21 cellular contexts compared by ENCODE assay signal in the genomic region with DNA sequence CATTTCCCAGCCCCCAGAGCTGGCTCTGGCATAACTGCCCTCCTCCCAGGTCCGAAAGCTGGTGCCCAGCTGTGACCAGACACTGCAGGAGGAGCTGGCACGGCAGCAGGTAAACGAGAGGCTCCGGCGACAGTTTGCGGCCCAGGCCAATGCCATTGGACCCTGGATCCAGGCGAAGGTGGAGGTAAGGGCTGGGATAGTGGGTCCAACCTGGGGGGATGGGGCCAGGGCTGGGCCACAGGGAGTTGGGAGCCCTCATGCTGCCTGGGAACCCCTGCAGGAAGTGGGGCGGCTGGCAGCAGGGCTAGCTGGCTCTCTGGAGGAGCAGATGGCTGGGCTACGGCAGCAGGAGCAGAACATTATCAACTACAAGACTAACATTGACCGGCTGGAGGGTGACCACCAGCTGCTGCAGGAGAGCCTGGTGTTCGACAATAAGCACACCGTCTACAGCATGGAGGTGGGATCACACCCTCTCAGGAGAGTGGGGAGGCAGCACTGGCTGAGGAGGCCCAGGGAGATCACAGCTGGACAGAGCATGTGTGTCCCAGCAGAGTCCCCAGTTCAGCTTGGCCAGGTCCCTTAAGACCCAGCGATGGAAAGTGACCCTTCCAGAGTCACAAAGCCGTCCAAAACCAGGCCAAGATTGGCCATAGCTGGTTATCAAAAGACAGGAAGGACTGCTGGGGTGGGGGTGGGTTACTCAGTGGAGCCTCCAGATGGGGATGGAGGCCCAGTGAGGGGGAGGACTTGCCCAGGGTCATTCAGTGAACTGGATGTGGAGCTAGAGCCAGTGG.
DNase-seq lines count a peak whose midpoint lies in the region; ATAC-seq lines count a peak whose summit lies in the region.
"Had no signal": no experiment of that assay in that cellular context is flagged by ENCODE, and none has a peak within 500 bp of the region (broad histone marks: within the 10 kb centered on the region; RNA-seq: fewer than 3 reads in every experiment).

No MANE protein-coding gene starts in this region.

- ATAC-seq in GM18502 (IDR thresholded peaks at IDR 0.05; ENCODE audit: poor library complexity, unreplicated experiment) = no peak
- ATAC-seq: HepG2 had no signal

- DNase-seq in NCI-H82 (lab: John Stamatoyannopoulos, UW) = peak; percentile 21
- DNase-seq in NCI-H82 treated with DMSO at 0.1 percent for 48 hours (lab: John Stamatoyannopoulos, UW; ENCODE audit: unreplicated experiment) = no peak
- DNase-seq in SHP77 treated with DMSO at 0.1 percent for 48 hours (lab: John Stamatoyannopoulos, UW) = peak; percentile 37
- DNase-seq in islet precursor cell = peak; percentile 47
- no peak for DNase-seq in effector CD8-positive, alpha-beta T cell (lab: John Stamatoyannopoulos, UW)
- DNase-seq in T-helper 2 cell = no peak
- DNase-seq in NCI-H1105 (lab: John Stamatoyannopoulos, UW) = no peak
- DNase-seq: Caco-2; CD4-positive, alpha-beta memory T cell; GF-D8; HFFc6; KG1; NCI-H1092; NCI-H1436 treated with DMSO at 0.1 percent for 48 hours; NCI-H1930; NCI-H2227 treated with DMSO at 0.1 percent for 48 hours; NCI-H510A; SIG-M5; SK-N-SH had no signal

Comparison
In these comparisons a context has a peak if more than half of its experiments do, and no peak if none do; other contexts are left out.
1. DNase-seq: peak in NCI-H82 (single experiment), SHP77 treated with DMSO at 0.1 percent for 48 hours (single experiment) and islet precursor cell (single experiment); none in NCI-H82 treated with DMSO at 0.1 percent for 48 hours (single experiment), effector CD8-positive, alpha-beta T cell (single experiment), T-helper 2 cell (0 of 5) and NCI-H1105 (single experiment).